9 cellular contexts compared by ENCODE assay signal in the genomic region with DNA sequence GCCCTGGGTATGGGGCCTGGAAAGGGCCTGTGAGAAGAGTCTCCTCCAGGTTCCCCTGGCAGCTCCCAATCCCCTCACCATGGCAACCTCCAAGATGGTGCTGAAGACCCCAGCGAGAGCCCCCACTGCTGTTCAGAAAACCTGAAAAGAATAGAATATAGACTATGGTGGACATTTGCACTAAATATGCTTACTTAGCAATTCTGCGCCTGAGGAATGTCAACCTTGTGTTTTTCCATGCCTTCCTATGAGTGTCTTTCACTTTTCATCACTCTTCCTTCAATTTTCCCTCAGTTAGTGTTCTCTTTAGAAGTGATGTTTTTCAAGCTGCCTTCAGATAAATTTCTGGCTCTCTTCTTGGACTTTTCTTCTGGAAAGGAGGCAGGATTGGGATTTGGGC.
"Had no signal": no experiment of that assay in that cellular context is flagged by ENCODE, and none has a peak within 500 bp of the region (broad histone marks: within the 10 kb centered on the region; RNA-seq: fewer than 3 reads in every experiment).

No MANE protein-coding gene starts in this region.

- H3K4me2 ChIP-seq: KMS-11 had no signal

- H3K27ac ChIP-seq: GM23248, KMS-11 had no signal

- H2AFZ ChIP-seq: GM23248 had no signal

- H3K9ac ChIP-seq: GM23248, KMS-11 had no signal

- H3K4me3 ChIP-seq: GM23248 had no signal

- DNase-seq: GM23248, GOT3, H9, HCEC 1CT, Karpas-422, KBM-7 had no signal

- FAIRE-seq: H54, HTR-8/SVneo had no signal
